ENCODE assay signal across 9 cellular contexts in genomic region chr16:71626858-71627213, GRCh38. TPM values are rescaled to one million over a fixed set of nuclear protein-coding genes. Genes with fewer than 3 reads are reported as not detected.
A peak's percentile ranks its signal among the peaks of the same experiment; 100 is the strongest.
DNase-seq lines count a peak whose midpoint lies in the region; ATAC-seq, FAIRE-seq and TF ChIP-seq lines count a peak whose summit lies in the region.
"Had no signal": no experiment of that assay in that cellular context is flagged by ENCODE, and none has a peak within 500 bp of the region (broad histone marks: within the 10 kb centered on the region; RNA-seq: fewer than 3 reads in every experiment).

No MANE protein-coding gene starts in this region.

- H4K20me1 ChIP-seq in H1 (replicated peaks in 1 of 2; ENCODE audit: control insufficient read depth in 1 of 2, insufficient read depth in 2 of 2, low read length in 2 of 2): no peaks in the 10 kb centered on the region

- FAIRE-seq in H1 (lab: Jason Lieb, UNC): no peak

- no peak overlapping the region for H2BK12ac ChIP-seq in H1 (ENCODE audit: low read depth, low read length)

- H3K14ac ChIP-seq in H1 (ENCODE audit: insufficient read length): no peak overlapping the region

- no peaks in the 10 kb centered on the region for H3K36me3 ChIP-seq in A673 (ENCODE audit: insufficient read depth, low read length, poor library complexity, severe bottlenecking)
- H3K36me3 ChIP-seq in HUES48 (ENCODE audit: control insufficient read depth, insufficient read depth, low read length): peaks cover 32% of the 10 kb centered on the region
- H3K36me3 ChIP-seq in H1 (ENCODE audit: control insufficient read depth in 2 of 4, insufficient read depth in 4 of 4, low read length in 3 of 4): peaks cover 2 to 21% (median 11%) of the 10 kb centered on the region in 4 experiments; a peak in 7 of 8 replicates
- peaks cover 13 to 16% of the 10 kb centered on the region in 2 donors for H3K36me3 ChIP-seq in mucosa of rectum (ENCODE audit: control insufficient read depth in 2 of 2, insufficient read depth in 2 of 2, low read length in 2 of 2)

- intact Hi-C loops in A673 (cut with micrococcal nuclease; ENCODE audit: unreplicated experiment): no loop called here

- POLR2A ChIA-PET in A673 (lab: Charles Lee; ENCODE audit: low non-redundant PET): no interaction called here
- POLR2A ChIA-PET in H1 (lab: Charles Lee; ENCODE audit: partially characterized antibody): interaction anchor here (1.2 to 1.5 kb wide), 2 partner anchors 15 to 62 kb away, joined by 3 read pairs; no protein-coding TSS in a partner anchor

- H3K4me3 ChIP-seq in A673 (ENCODE audit: low read depth, low read length, poor library complexity, severe bottlenecking) (peak overlapping the region; percentile 62), HUES48 (ENCODE audit: low read depth, low read length) (peak overlapping the region; percentile 91), H1 (ENCODE audit: extremely low read depth in 1 of 4, insufficient read depth in 2 of 4, low read depth in 3 of 4, low read length in 4 of 4) (peak overlapping the region; percentile 86 to 99 (median 92)), mucosa of rectum (ENCODE audit: low read length in 2 of 2) (peak overlapping the region; percentile 79)

- peak overlapping the region; percentile 93; the same call in 1 of the 2 replicates for H4K8ac ChIP-seq in H1 (ENCODE audit: extremely low read depth, insufficient read depth, low read length)

- WGBS in H1 (ENCODE audit: extremely low coverage in 1 of 2, insufficient coverage in 1 of 2, insufficient read length in 1 of 2, insufficient replicate concordance in 2 of 2, low coverage in 1 of 2, low lambda C conversion rate in 2 of 2, missing lambda C conversion rate in 1 of 2), 2 experiments: 1% methylated on average over 7 of the region's 13 CpGs; no CpG with 5 or more reads in 1 of the 2 experiments

- DNase-seq in A673 (ENCODE audit: low spot score) (no peak), H1 (ENCODE audit: low read depth in 1 of 2, low spot score in 2 of 2) (peak in 1 of 2 experiments; percentile 86), NCI-H2107 (lab: John Stamatoyannopoulos, UW) (no peak)
- DNase-seq: NCI-H226 had no signal

- H2BK120ac ChIP-seq in H1 (replicated peaks; ENCODE audit: low read depth, low read length): no peak overlapping the region

- no peak for TF ChIP-seq RAD21 in H1 (IDR thresholded peaks at IDR 0.05 in 1 of 2, conservative IDR thresholded peaks at IDR 0.05 in 1 of 2; ENCODE audit: low read depth in 2 of 2, low read length in 2 of 2)

- TF ChIP-seq CTCF in A673 (conservative IDR thresholded peaks at IDR 0.05; ENCODE audit: low read depth, low read length) (no peak), H1 (IDR thresholded peaks at IDR 0.05; ENCODE audit: control extremely low read depth in 1 of 3, insufficient read depth in 1 of 3, low read depth in 1 of 3, low read length in 3 of 3) (no peak)

- peaks cover 8% of the 10 kb centered on the region for H3K23me2 ChIP-seq in H1 (ENCODE audit: low read depth, low read length)

- H2AFZ ChIP-seq in H1 (ENCODE audit: low read length): no peak overlapping the region

- no peak for TF ChIP-seq EP300 in H1 (IDR thresholded peaks at IDR 0.05; ENCODE audit: borderline replicate concordance in 1 of 2, low read depth in 2 of 2, low read length in 2 of 2)

- BruUV-seq in A673 (replicated peaks; lab: Mats Ljungman, UMichigan): no TSS peak

- no peak overlapping the region; the same call in 1 of the 2 replicates for H3K18ac ChIP-seq in H1 (ENCODE audit: extremely low read depth, low read length)

- H3K4me1 ChIP-seq in A673 (ENCODE audit: insufficient read depth, low read length, poor library complexity, severe bottlenecking) (peaks cover 17% of the 10 kb centered on the region), HUES48 (ENCODE audit: control insufficient read depth, insufficient read depth, low read length) (peaks cover 9% of the 10 kb centered on the region), H1 (replicated peaks in 1 of 4; ENCODE audit: control insufficient read depth in 3 of 4, insufficient read depth in 4 of 4, low read length in 3 of 4) (peaks cover 0 to 12% (median 6%) of the 10 kb centered on the region in 4 experiments; a peak in 6 of 7 replicates), mucosa of rectum (ENCODE audit: control insufficient read depth in 2 of 2, insufficient read depth in 2 of 2, low read length in 2 of 2) (peaks cover 0 to 15% of the 10 kb centered on the region in 2 donors)

- no peak overlapping the region for H3K27ac ChIP-seq in A673 (ENCODE audit: low read depth, low read length, poor library complexity, severe bottlenecking)
- peak overlapping the region; percentile 35 for H3K27ac ChIP-seq in HUES48 (ENCODE audit: low read depth, low read length)
- peak overlapping the region; percentile 86; the same call in 1 of the 2 replicates for H3K27ac ChIP-seq in H1 (ENCODE audit: low read depth, low read length)
- H3K27ac ChIP-seq in mucosa of rectum (ENCODE audit: low read depth in 2 of 2, low read length in 2 of 2): peak overlapping the region; percentile 86 to 87

- no peak for ATAC-seq in GM19395 (IDR thresholded peaks at IDR 0.05; ENCODE audit: unreplicated experiment)
- no peak for ATAC-seq in GM18873 (IDR thresholded peaks at IDR 0.05; ENCODE audit: low FRiP score, unreplicated experiment)
- ATAC-seq in GM18861 (IDR thresholded peaks at IDR 0.05; ENCODE audit: unreplicated experiment): no peak

- peaks cover 0 to 18% of the 10 kb centered on the region in 2 experiments; a peak in 2 of 4 replicates for H3K79me2 ChIP-seq in H1 (ENCODE audit: control insufficient read depth in 1 of 2, insufficient read depth in 2 of 2, low read length in 2 of 2)

- no peak overlapping the region for H2BK15ac ChIP-seq in H1 (ENCODE audit: low read length)

- peak overlapping the region; percentile 71; the same call in 1 of the 2 replicates for H2BK5ac ChIP-seq in H1 (ENCODE audit: low read depth, low read length)

- no peak overlapping the region for H3K23ac ChIP-seq in H1 (ENCODE audit: insufficient read length)

- no peak overlapping the region for H3K4ac ChIP-seq in H1 (replicated peaks; ENCODE audit: insufficient read length, low read depth, low read length)

- peak; percentile 44 to 45 for TF ChIP-seq POLR2A in H1 (IDR thresholded peaks at IDR 0.05; ENCODE audit: control extremely low read depth in 1 of 2, low read depth in 2 of 2, low read length in 2 of 2)

- CTCF ChIA-PET in A673 (lab: Charles Lee): no interaction called here
- CTCF ChIA-PET in H1 (lab: Charles Lee; ENCODE audit: partially characterized antibody): interaction anchor here (3.2 kb wide), 1 partner anchor 17 kb away, joined by 26 read pairs; no protein-coding TSS in a partner anchor

- H3K9me3 ChIP-seq in A673 (ENCODE audit: low read depth, low read length, poor library complexity, severe bottlenecking) (no peaks in the 10 kb centered on the region), HUES48 (ENCODE audit: control insufficient read depth, insufficient read depth, low read length) (no peaks in the 10 kb centered on the region), H1 (ENCODE audit: insufficient read depth in 2 of 2, low read depth in 1 of 2, low read length in 1 of 2) (no peaks in the 10 kb centered on the region), mucosa of rectum (ENCODE audit: control insufficient read depth in 2 of 2, low read length in 2 of 2) (no peaks in the 10 kb centered on the region)

- H3K4me2 ChIP-seq in H1 (ENCODE audit: insufficient read depth in 1 of 2, low read depth in 2 of 2, low read length in 2 of 2): peak overlapping the region; percentile 67 to 75

- H3K27me3 ChIP-seq in A673 (replicated peaks; ENCODE audit: insufficient read depth, low read depth, low read length, poor library complexity): no peaks in the 10 kb centered on the region
- H3K27me3 ChIP-seq in HUES48 (ENCODE audit: control insufficient read depth, insufficient read depth, low read length): no peaks in the 10 kb centered on the region
- H3K27me3 ChIP-seq in H1 (replicated peaks in 1 of 4; ENCODE audit: control insufficient read depth in 3 of 4, extremely low read depth in 1 of 4, insufficient read depth in 3 of 4, low read length in 3 of 4): no peaks in the 10 kb centered on the region
- H3K27me3 ChIP-seq in mucosa of rectum (ENCODE audit: control insufficient read depth in 2 of 2, insufficient read depth in 2 of 2, low read length in 2 of 2): no peaks in the 10 kb centered on the region

- H3K9ac ChIP-seq in HUES48 (ENCODE audit: low read depth, low read length): peak overlapping the region; percentile 72
- H3K9ac ChIP-seq in H1 (replicated peaks in 1 of 4; ENCODE audit: extremely low read depth in 1 of 4, low read depth in 3 of 4, low read length in 3 of 4): peak overlapping the region; percentile 74 to 90 (median 84)
- peak overlapping the region; percentile 88 to 89 for H3K9ac ChIP-seq in mucosa of rectum (ENCODE audit: low read depth in 1 of 2, low read length in 2 of 2)

- H3K56ac ChIP-seq in H1 (replicated peaks; ENCODE audit: insufficient read length, low read depth, low read length): no peak overlapping the region

- H3K79me1 ChIP-seq in H1 (ENCODE audit: low read depth, low read length): no peaks in the 10 kb centered on the region; the same call in none of the 2 replicates

- no peak overlapping the region for H2AK5ac ChIP-seq in H1 (ENCODE audit: low read depth, low read length)

- no peak overlapping the region for H2BK20ac ChIP-seq in H1 (ENCODE audit: low read length)

- peak overlapping the region; percentile 65 for H4K5ac ChIP-seq in H1 (ENCODE audit: insufficient read length, low read depth, low read length)

- H4K91ac ChIP-seq in H1 (replicated peaks; ENCODE audit: insufficient read length, low read length): no peak overlapping the region

RNA-seq across cellular contexts. Expression of gene MARVELD3, which starts 0.9 kb away (rescaled TPM):
- 1.4 and 1.5 TPM in 2 replicates for total RNA-seq in A673 (2021)
- 34.8 TPM in 2 replicates for total RNA-seq in H1 (2021; fragmentation: NEBNext Ultra II Directional; extraction: Animal tissue kit (Norgen Biotek cat#: 25700))
- polyA plus RNA-seq in H1 (2011; rRNA removed): 18.0 and 18.4 TPM in 2 replicates
- polyA plus RNA-seq in H1 (2011; cell fraction: cytosol; rRNA removed): 20.3 TPM
- 20.3 TPM for polyA plus RNA-seq in H1 (2011; cell fraction: nucleus; rRNA removed)
- polyA plus RNA-seq in H1 (2012, experiment 1 of 2): 22.8 to 31.1 TPM (median 26.2 TPM) in 4 replicates
- 12.3 TPM for polyA plus RNA-seq in H1 (2012, experiment 2 of 2)
- 40.3 TPM for polyA plus RNA-seq in H1 (2013, experiment 1 of 2)
- polyA plus RNA-seq in H1 (2013, experiment 2 of 2): 41.3 TPM
- 18.9 and 34.9 TPM in 2 replicates for polyA minus RNA-seq in H1 (2011; rRNA and poly(A)+ RNA removed)
- polyA minus RNA-seq in H1 (2011; cell fraction: cytosol; rRNA and poly(A)+ RNA removed): 15.1 TPM
- polyA minus RNA-seq in H1 (2011; cell fraction: nucleus; rRNA and poly(A)+ RNA removed): 18.2 TPM

RNA-seq across cellular contexts. Expression of gene TAT, which starts 49.9 kb away (rescaled TPM):
- total RNA-seq in A673 (2021): not detected in 2 replicates
- not detected in 2 replicates for total RNA-seq in H1 (2021; fragmentation: NEBNext Ultra II Directional; extraction: Animal tissue kit (Norgen Biotek cat#: 25700))
- 0.03 and 0.13 TPM in 2 replicates for polyA plus RNA-seq in H1 (2011; rRNA removed)
- polyA plus RNA-seq in H1 (2011; cell fraction: cytosol; rRNA removed): 0.05 TPM
- polyA plus RNA-seq in H1 (2011; cell fraction: nucleus; rRNA removed): 0.06 TPM
- polyA plus RNA-seq in H1 (2012, experiment 1 of 2): 0.04 to 0.05 TPM in 2 of 4 replicates, not detected in the others
- polyA plus RNA-seq in H1 (2012, experiment 2 of 2): not detected
- polyA plus RNA-seq in H1 (2013, experiment 1 of 2): not detected
- polyA plus RNA-seq in H1 (2013, experiment 2 of 2): 0.02 TPM
- polyA minus RNA-seq in H1 (2011; rRNA and poly(A)+ RNA removed): 0.10 and 0.25 TPM in 2 replicates
- not detected for polyA minus RNA-seq in H1 (2011; cell fraction: cytosol; rRNA and poly(A)+ RNA removed)
- polyA minus RNA-seq in H1 (2011; cell fraction: nucleus; rRNA and poly(A)+ RNA removed): not detected

Comparison
In these comparisons a context has a peak if more than half of its experiments do, and no peak if none do; other contexts are left out.
1. RNA of gene MARVELD3, which starts 0.9 kb away (total RNA-seq): 34.8 TPM in H1; 1.4 to 1.5 TPM in A673; every median in the first group is over 10 times any median in the second.
2. Peak in every context shown above with its lines, with median percentiles within 50 percentile points of each other: H3K4me3 ChIP-seq and H3K9ac ChIP-seq.